Comparison of ENCODE assay signal across 22 cellular contexts in the genomic region with DNA sequence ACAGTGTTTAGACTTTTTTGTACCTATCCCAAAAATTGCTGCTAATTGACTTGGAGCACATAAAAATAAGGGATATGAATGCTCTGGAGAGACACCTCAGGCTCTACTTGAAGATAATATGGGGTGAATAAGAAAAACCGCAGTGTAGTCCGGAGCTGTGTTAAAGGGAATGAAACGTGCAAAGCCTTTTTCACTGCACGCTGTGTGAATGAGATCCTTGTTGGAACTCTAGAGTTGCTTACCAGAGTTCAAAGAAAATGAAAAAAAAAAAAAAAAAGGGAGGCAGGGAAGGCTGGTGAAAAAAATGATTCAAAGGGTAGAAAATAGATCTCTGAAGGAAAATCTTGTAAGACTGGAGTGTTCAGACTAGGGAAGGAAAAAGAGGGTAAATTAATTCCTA.
"Had no signal": no experiment of that assay in that cellular context is flagged by ENCODE, and none has a peak within 500 bp of the region (broad histone marks: within the 10 kb centered on the region; RNA-seq: fewer than 3 reads in every experiment).

No MANE protein-coding gene starts in this region.

- ATAC-seq: Panc1, PC-3, Right ventricle myocardium inferior, SK-N-SH treated with all-trans-retinoic acid at 6 μM for 48 hours had no signal

- H3K36me3 ChIP-seq: MG63, SJCRH30 had no signal

- H3K4me1 ChIP-seq: SJCRH30 had no signal

- H3K27me3 ChIP-seq: MG63 had no signal

- H3K4me3 ChIP-seq: MG63, SJCRH30 had no signal

- DNase-seq: KBM-7, MG63, NCI-H1092, NCI-H1105 treated with DMSO at 0.1 percent for 48 hours, NCI-H1417 treated with DMSO at 0.1 percent for 48 hours, NCI-H146, NCI-H1694 treated with DMSO at 0.1 percent for 48 hours, NCI-H1930, NCI-H2081, NCI-H2107, NCI-H2227 treated with DMSO at 0.1 percent for 48 hours, NCI-H446, NCI-H510A, NCI-H524 treated with DMSO at 0.1 percent for 48 hours, NCI-H69, NCI-H774, PC-3, SHP77 treated with DMSO at 0.1 percent for 48 hours, SJCRH30 had no signal

- H3K9me3 ChIP-seq: MG63, SJCRH30 had no signal

- H3K27ac ChIP-seq: SJCRH30 had no signal
